Comparison of ENCODE assay signal across 14 cellular contexts in the genomic region with DNA sequence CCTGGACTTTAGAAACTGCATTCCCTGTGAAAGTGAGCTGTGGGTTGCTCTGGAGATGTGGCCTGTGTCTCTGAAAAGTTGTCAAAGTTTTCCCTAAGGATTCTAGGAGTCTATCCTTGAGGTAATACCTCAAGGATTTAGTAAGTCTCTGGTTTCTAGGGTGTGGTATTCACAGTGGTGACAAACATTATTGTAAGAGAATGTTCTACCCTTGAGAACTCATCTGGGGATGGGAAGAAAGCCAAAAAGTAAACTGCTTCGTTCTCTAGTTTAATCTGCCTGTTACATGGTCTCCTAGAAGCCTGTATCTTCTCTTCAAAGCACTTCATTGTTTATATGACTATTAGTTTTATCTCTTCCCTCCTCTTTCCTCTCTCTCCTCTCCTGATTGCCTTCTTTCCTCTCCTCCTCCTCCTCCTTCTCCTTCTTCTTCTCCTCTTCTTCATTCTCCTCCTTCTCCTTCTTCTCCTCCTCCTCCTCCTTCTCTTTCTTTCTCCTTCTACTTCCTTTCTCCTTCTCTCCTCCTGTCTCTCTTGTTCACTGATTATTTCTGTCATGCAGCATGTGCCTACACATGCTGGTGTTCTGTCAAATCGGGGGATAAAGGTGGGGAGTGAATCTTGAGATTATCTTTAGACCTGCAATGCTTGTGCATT.
DNase-seq lines count a peak whose midpoint lies in the region; ATAC-seq and TF ChIP-seq lines count a peak whose summit lies in the region.
"Had no signal": no experiment of that assay in that cellular context is flagged by ENCODE, and none has a peak within 500 bp of the region (broad histone marks: within the 10 kb centered on the region; RNA-seq: fewer than 3 reads in every experiment).

No MANE protein-coding gene starts in this region.

- H3K36me3 ChIP-seq in thoracic aorta (no peaks in the 10 kb centered on the region), MM.1S (replicated peaks; ENCODE audit: insufficient read depth, low read length) (no peaks in the 10 kb centered on the region)

- no peaks in the 10 kb centered on the region for H4K20me1 ChIP-seq in MM.1S (ENCODE audit: insufficient read depth, low read length)

- H3K27ac ChIP-seq in thoracic aorta (peak overlapping the region; percentile 9 to 37), MM.1S (ENCODE audit: low read length) (no peak overlapping the region)

- TF ChIP-seq CTCF in chondrocyte (IDR thresholded peaks at IDR 0.05) (no peak), mesothelial cell of epicardium (IDR thresholded peaks at IDR 0.05; ENCODE audit: unreplicated experiment) (no peak), thoracic aorta (IDR thresholded peaks at IDR 0.05) (no peak), MM.1S (IDR thresholded peaks at IDR 0.05; ENCODE audit: low read length) (no peak)

- no peak overlapping the region for H3K4me2 ChIP-seq in MM.1S (ENCODE audit: low read depth, low read length)

- DNase-seq in OCI-M1 (lab: John Stamatoyannopoulos, UW) (peak; percentile 48), chondrocyte (ENCODE audit: low spot score) (no peak), mesothelial cell of epicardium (ENCODE audit: low spot score in 2 of 2, unreplicated experiment in 2 of 2) (no peak), thoracic aorta (ENCODE audit: low spot score) (no peak), MM.1S (no peak)
- DNase-seq in stimulated activated CD4-positive, alpha-beta T cell treated with anti-CD3 and anti-CD28 coated beads, Interleukin-15, amount 100 ng/mL, for 24 hours: no peak
- no peak for DNase-seq in activated T-cell treated with anti-CD3 and anti-CD28 coated beads, Interleukin-2, amount 50 U/mL, for 72 hours
- DNase-seq: activated CD4-positive, alpha-beta T cell treated with anti-CD3 and anti-CD28 coated beads for 36 hours; activated T-cell treated with anti-CD3 and anti-CD28 coated beads, Interleukin-2, amount 50 U/mL, for 24 hours; amygdala; COR-L47; effector memory CD8-positive, alpha-beta T cell; mesendoderm; right cardiac atrium had no signal

- no peaks in the 10 kb centered on the region for H3K36me3 Mint-ChIP-seq in chondrocyte (ENCODE audit: low read depth)
- H3K36me3 Mint-ChIP-seq in mesothelial cell of epicardium: no peaks in the 10 kb centered on the region
- no peaks in the 10 kb centered on the region for H3K36me3 Mint-ChIP-seq in activated T-cell treated with anti-CD3 and anti-CD28 coated beads, Interleukin-2, amount 50 U/mL, for 72 hours (ENCODE audit: insufficient read depth in 2 of 2)

- H3K4me1 ChIP-seq in thoracic aorta (ENCODE audit: control insufficient read depth in 1 of 2, low read depth in 2 of 2) (peaks cover 6 to 30% of the 10 kb centered on the region in 2 donors), MM.1S (ENCODE audit: low read length) (peaks cover 4% of the 10 kb centered on the region; the same call in 1 of the 2 replicates)

- no peak overlapping the region for H3K9ac ChIP-seq in MM.1S (ENCODE audit: low read length)

- H3K9me3 Mint-ChIP-seq in chondrocyte (ENCODE audit: low read depth): peaks cover 3% of the 10 kb centered on the region
- H3K9me3 Mint-ChIP-seq in mesothelial cell of epicardium: peaks cover 5% of the 10 kb centered on the region
- H3K9me3 Mint-ChIP-seq in activated T-cell treated with anti-CD3 and anti-CD28 coated beads, Interleukin-2, amount 50 U/mL, for 72 hours: peaks cover 0 to 2% of the 10 kb centered on the region in 2 donors
- H3K9me3 Mint-ChIP-seq: effector memory CD8-positive, alpha-beta T cell had no signal

- H3K9me3 ChIP-seq in thoracic aorta (no peaks in the 10 kb centered on the region), MM.1S (replicated peaks; ENCODE audit: insufficient read depth, low read length) (no peaks in the 10 kb centered on the region)

- no peaks in the 10 kb centered on the region for H3K9me2 ChIP-seq in MM.1S (replicated peaks; ENCODE audit: insufficient read depth, low read length)

- no peaks in the 10 kb centered on the region for H3F3A ChIP-seq in MM.1S (ENCODE audit: insufficient read depth, low read length)

- H2AFZ ChIP-seq in MM.1S (ENCODE audit: low read length): no peak overlapping the region

- H3K27ac Mint-ChIP-seq in chondrocyte (ENCODE audit: unreplicated experiment): peak overlapping the region; percentile 80
- H3K27ac Mint-ChIP-seq in mesothelial cell of epicardium: peak overlapping the region; percentile 75
- H3K27ac Mint-ChIP-seq in activated T-cell treated with anti-CD3 and anti-CD28 coated beads, Interleukin-2, amount 50 U/mL, for 72 hours: no peak overlapping the region
- H3K27ac Mint-ChIP-seq: activated CD4-positive, alpha-beta T cell treated with anti-CD3 and anti-CD28 coated beads for 36 hours; activated T-cell treated with anti-CD3 and anti-CD28 coated beads, Interleukin-2, amount 50 U/mL, for 24 hours; effector memory CD8-positive, alpha-beta T cell had no signal

- H3K79me2 ChIP-seq in MM.1S (ENCODE audit: low read length): no peaks in the 10 kb centered on the region

- H3K27me3 ChIP-seq in thoracic aorta (replicated peaks; ENCODE audit: insufficient read depth): no peaks in the 10 kb centered on the region
- no peaks in the 10 kb centered on the region for H3K27me3 ChIP-seq in MM.1S (replicated peaks; ENCODE audit: insufficient read depth, low read length)

- H3K4me1 Mint-ChIP-seq in chondrocyte (ENCODE audit: low read depth) (peaks cover 16% of the 10 kb centered on the region), mesothelial cell of epicardium (peaks cover 30% of the 10 kb centered on the region)
- peaks cover 11% of the 10 kb centered on the region for H3K4me1 Mint-ChIP-seq in activated T-cell treated with anti-CD3 and anti-CD28 coated beads, Interleukin-2, amount 50 U/mL, for 72 hours (ENCODE audit: low read depth)

- H3K4me3 ChIP-seq in thoracic aorta (no peak overlapping the region), MM.1S (ENCODE audit: low read length) (no peak overlapping the region)

- H3K4me3 Mint-ChIP-seq in chondrocyte (ENCODE audit: unreplicated experiment) (no peak overlapping the region), mesothelial cell of epicardium (no peak overlapping the region)
- H3K4me3 Mint-ChIP-seq in activated T-cell treated with anti-CD3 and anti-CD28 coated beads, Interleukin-2, amount 50 U/mL, for 72 hours: no peak overlapping the region
- H3K4me3 Mint-ChIP-seq: activated CD4-positive, alpha-beta T cell treated with anti-CD3 and anti-CD28 coated beads for 36 hours; activated T-cell treated with anti-CD3 and anti-CD28 coated beads, Interleukin-2, amount 50 U/mL, for 24 hours; effector memory CD8-positive, alpha-beta T cell had no signal

- no peak for ATAC-seq in thoracic aorta (ENCODE audit: insufficient number of reproducible peaks, low FRiP score, low read depth)
- no peak for ATAC-seq in activated T-cell treated with anti-CD3 and anti-CD28 coated beads, Interleukin-2, amount 50 U/mL, for 72 hours (replicated peaks in 1 of 2)
- ATAC-seq: activated CD4-positive, alpha-beta T cell treated with anti-CD3 and anti-CD28 coated beads for 36 hours; effector memory CD8-positive, alpha-beta T cell had no signal

- H3K27me3 Mint-ChIP-seq in chondrocyte (ENCODE audit: low read depth): no peaks in the 10 kb centered on the region
- H3K27me3 Mint-ChIP-seq in mesothelial cell of epicardium (ENCODE audit: low read depth): no peaks in the 10 kb centered on the region
- H3K27me3 Mint-ChIP-seq in activated T-cell treated with anti-CD3 and anti-CD28 coated beads, Interleukin-2, amount 50 U/mL, for 72 hours (ENCODE audit: low read depth): peaks cover 6% of the 10 kb centered on the region
- H3K27me3 Mint-ChIP-seq: activated CD4-positive, alpha-beta T cell treated with anti-CD3 and anti-CD28 coated beads for 36 hours; activated T-cell treated with anti-CD3 and anti-CD28 coated beads, Interleukin-2, amount 50 U/mL, for 24 hours; effector memory CD8-positive, alpha-beta T cell had no signal
